In genomic region chr9:131402738-131403492, GRCh38 we compare ENCODE assay signal across 8 cellular contexts. TPM values are rescaled to one million over a fixed set of nuclear protein-coding genes. Genes with fewer than 3 reads are reported as not detected.
A peak's percentile ranks its signal among the peaks of the same experiment; 100 is the strongest.
DNase-seq lines count a peak whose midpoint lies in the region; ATAC-seq lines count a peak whose summit lies in the region.

No MANE protein-coding gene starts in this region.

- H3K4me3 Mint-ChIP-seq in activated CD4-positive, alpha-beta T cell treated with anti-CD3 and anti-CD28 coated beads for 36 hours: peak overlapping the region; percentile 43
- H3K4me3 Mint-ChIP-seq in naive B cell: peak overlapping the region in 7 of 8 donors; percentile 16 to 77 (median 52)

- DNase-seq in activated CD4-positive, alpha-beta T cell treated with anti-CD3 and anti-CD28 coated beads for 36 hours: no peak
- DNase-seq in activated CD4-positive, alpha-beta T cell treated with anti-CD3 and anti-CD28 coated beads, Interleukin-2, amount 50 U/mL, for 48 hours: no peak
- DNase-seq in T1000 (lab: John Stamatoyannopoulos, UW) (peak; percentile 39), fibroblast of gingiva (ENCODE audit: low read depth) (peak; percentile 93), naive B cell (no peak), NCI-H1417 (lab: John Stamatoyannopoulos, UW) (no peak), CD1c-positive myeloid dendritic cell (ENCODE audit: extremely low spot score) (no peak), MV-4-11 (lab: John Stamatoyannopoulos, UW) (no peak)

- CTCF ChIA-PET in activated CD4-positive, alpha-beta T cell treated with anti-CD3 and anti-CD28 coated beads for 36 hours (lab: Charles Lee): interaction anchor here (0.7 to 0.9 kb wide), 3 partner anchors 30 to 1126 kb away, joined by 3 to 4 read pairs (median 3); no protein-coding TSS in a partner anchor

- H3K9me3 Mint-ChIP-seq in activated CD4-positive, alpha-beta T cell treated with anti-CD3 and anti-CD28 coated beads for 36 hours (ENCODE audit: low read depth): no peaks in the 10 kb centered on the region
- H3K9me3 Mint-ChIP-seq in naive B cell: no peaks in the 10 kb centered on the region

- H3K4me1 Mint-ChIP-seq in activated CD4-positive, alpha-beta T cell treated with anti-CD3 and anti-CD28 coated beads for 36 hours: peaks cover 92% of the 10 kb centered on the region
- peaks cover 67 to 94% (median 77%) of the 10 kb centered on the region in 3 donors for H3K4me1 Mint-ChIP-seq in naive B cell

- H3K27me3 Mint-ChIP-seq in activated CD4-positive, alpha-beta T cell treated with anti-CD3 and anti-CD28 coated beads for 36 hours: no peaks in the 10 kb centered on the region
- no peaks in the 10 kb centered on the region for H3K27me3 Mint-ChIP-seq in naive B cell

- POLR2A ChIA-PET in activated CD4-positive, alpha-beta T cell treated with anti-CD3 and anti-CD28 coated beads for 36 hours (lab: Charles Lee): interaction anchor here (1.1 kb wide), 1 partner anchor 20 kb away, joined by 4 read pairs; no protein-coding TSS in a partner anchor

- peak overlapping the region; percentile 81 for H3K27ac Mint-ChIP-seq in activated CD4-positive, alpha-beta T cell treated with anti-CD3 and anti-CD28 coated beads for 36 hours
- H3K27ac Mint-ChIP-seq in naive B cell: peak overlapping the region in 3 of 6 donors; percentile 61 to 76 (median 72)

- peaks cover 20% of the 10 kb centered on the region for H3K36me3 Mint-ChIP-seq in activated CD4-positive, alpha-beta T cell treated with anti-CD3 and anti-CD28 coated beads for 36 hours (ENCODE audit: low read depth)
- H3K36me3 Mint-ChIP-seq in naive B cell: no peaks in the 10 kb centered on the region

- no peak for ATAC-seq in activated CD4-positive, alpha-beta T cell treated with anti-CD3 and anti-CD28 coated beads for 36 hours
- no peak for ATAC-seq in naive B cell (ENCODE audit: low read depth in 2 of 2)

- intact Hi-C loops in activated CD4-positive, alpha-beta T cell treated with anti-CD3 and anti-CD28 coated beads for 36 hours (cut with DNase I, micrococcal nuclease): loop anchor here in 1 of 2 experiments (2.0 kb wide), 1 partner anchor 16 kb away; no protein-coding TSS in a partner anchor

RNA-seq across cellular contexts. Expression of gene PRRC2B, which starts 9.0 kb away (rescaled TPM):
- 100 to 1,000 TPM; 151 to 184 TPM for total RNA-seq in activated CD4-positive, alpha-beta T cell treated with anti-CD3 and anti-CD28 coated beads for 36 hours
- polyA plus RNA-seq in naive B cell (ENCODE audit: low read depth in 6 of 6): 10 to 100 TPM in 5 of 6 donors, 1 to 10 TPM in 1; 6.9 to 52.8 (median 15.4) TPM

Comparison
In these comparisons a context has a peak if more than half of its experiments do, and no peak if none do; other contexts are left out.
1. DNase-seq: peak in T1000 (single experiment) and fibroblast of gingiva (single experiment); none in activated CD4-positive, alpha-beta T cell treated with anti-CD3 and anti-CD28 coated beads for 36 hours (single experiment), activated CD4-positive, alpha-beta T cell treated with anti-CD3 and anti-CD28 coated beads, Interleukin-2, amount 50 U/mL, for 48 hours (0 of 2), naive B cell (single experiment), NCI-H1417 (0 of 3), CD1c-positive myeloid dendritic cell (single experiment) and MV-4-11 (single experiment).